Comparison of ENCODE assay signal across 27 cellular contexts in the genomic region with DNA sequence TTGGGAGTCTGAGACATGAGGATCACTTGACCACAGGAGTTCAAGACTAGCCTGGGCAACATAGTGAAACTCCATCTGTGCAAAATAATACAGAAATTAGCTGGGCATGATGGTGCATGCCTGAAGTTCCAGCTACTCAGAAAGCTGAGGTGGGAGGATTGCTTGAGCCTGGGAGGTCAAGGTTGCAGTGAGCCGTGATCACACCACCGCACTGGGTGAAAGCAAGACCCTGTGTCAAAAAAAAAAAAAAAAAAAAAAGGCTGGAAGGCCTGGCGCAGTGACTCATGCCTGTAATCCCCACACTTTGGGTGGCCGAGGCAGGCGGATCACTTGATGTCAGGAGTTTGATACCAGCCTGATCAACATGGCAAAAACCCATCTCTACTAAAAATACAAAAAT.
"Had no signal": no experiment of that assay in that cellular context is flagged by ENCODE, and none has a peak within 500 bp of the region (broad histone marks: within the 10 kb centered on the region; RNA-seq: fewer than 3 reads in every experiment).

No MANE protein-coding gene starts in this region.

- H3K4me3 ChIP-seq: left lung, lower lobe of right lung, neural progenitor cell, pancreas, prostate gland, skin epidermis, stomach, suprapubic skin, thoracic aorta, tibial artery, uterus had no signal

- H3K36me3 ChIP-seq: neural progenitor cell, uterus had no signal

- ATAC-seq: left colon; left lung; lower lobe of right lung; natural killer cell; pancreas; right cardiac atrium; sciatic nerve; stimulated activated naive B cell treated with anti-CD40 and anti-IgM and Interleukin-4, amounts not matched to agents 10 μg/mL and 1 μg/mL and 100 μg/mL, for 72 hours; stimulated activated naive CD8-positive, alpha-beta T cell treated with anti-CD3 and anti-CD28 coated beads, Interleukin-15, Interleukin-2, amounts not matched to agents 100 U/mL and 50 U/mL, for 24 hours had no signal

- DNase-seq: hippocampal formation; left colon; left lung; lower lobe of right lung; mesendoderm; naive B cell; natural killer cell; nephron progenitor cell; pancreas; posterior cingulate gyrus; retina; right cardiac atrium; stimulated activated CD4-positive, alpha-beta T cell treated with anti-CD3 and anti-CD28 coated beads, Interleukin-12 subunit alpha, Interleukin-12 subunit beta, amount 100 ng/mL, for 4 hours; stimulated activated CD4-positive, alpha-beta T cell treated with anti-CD3 and anti-CD28 coated beads, Interleukin-15, amount 100 ng/mL, for 24 hours; stimulated activated CD4-positive, alpha-beta T cell treated with anti-CD3 and anti-CD28 coated beads, Interleukin-2, amount 100 ng/mL, for 24 hours; stimulated activated CD4-positive, alpha-beta T cell treated with anti-CD3 and anti-CD28 coated beads, Interleukin-4, amount 100 ng/mL, for 1 hour; stimulated activated naive B cell treated with anti-CD40 and anti-IgM and Interleukin-4, amounts not matched to agents 10 μg/mL and 1 μg/mL and 100 μg/mL, for 72 hours; stimulated activated naive CD8-positive, alpha-beta T cell treated with anti-CD3 and anti-CD28 coated beads, Interleukin-15, Interleukin-2, amounts not matched to agents 100 U/mL and 50 U/mL, for 24 hours; stomach; tibial artery; uterus had no signal

- H3K4me1 ChIP-seq: neural progenitor cell, prostate gland, uterus had no signal

- H3K9ac ChIP-seq: neural progenitor cell had no signal

- H2AFZ ChIP-seq: neural progenitor cell had no signal

- H3K27me3 ChIP-seq: left lung, neural progenitor cell, pancreas, stomach, suprapubic skin, tibial artery, uterus had no signal

- H3K9me3 ChIP-seq: left lung, lower lobe of right lung, pancreas, prostate gland, stomach, suprapubic skin, thoracic aorta, tibial artery, uterus had no signal

- H3K4me2 ChIP-seq: neural progenitor cell had no signal

- H3K27ac ChIP-seq: left lung, lower lobe of right lung, neural progenitor cell, pancreas, prostate gland, skin epidermis, stomach, suprapubic skin, thoracic aorta, tibial artery, uterus had no signal
